Comparison of ENCODE assay signal across 20 cellular contexts in genomic region chr1:92728687-92729086, GRCh38. TPM values are rescaled to one million over a fixed set of nuclear protein-coding genes. Genes with fewer than 3 reads are reported as not detected.
DNase-seq lines count a peak whose midpoint lies in the region; ATAC-seq and TF ChIP-seq lines count a peak whose summit lies in the region.
"Had no signal": no experiment of that assay in that cellular context is flagged by ENCODE, and none has a peak within 500 bp of the region (broad histone marks: within the 10 kb centered on the region; RNA-seq: fewer than 3 reads in every experiment).

No MANE protein-coding gene starts in this region.

- no peak for TF ChIP-seq EP300 in ovary (IDR thresholded peaks at IDR 0.05)

- no TSS peak for BruUV-seq in PC-3 (replicated peaks; lab: Mats Ljungman, UMichigan)

- no peak for ATAC-seq in GM23338
- ATAC-seq in PC-3 = peak; percentile 45; the same call in 1 of the 2 replicates
- ATAC-seq in GM21786 (IDR thresholded peaks at IDR 0.05; ENCODE audit: unreplicated experiment) = no peak
- ATAC-seq: stimulated activated effector memory CD8-positive, alpha-beta T cell treated with anti-CD3 and anti-CD28 coated beads, Interleukin-12 subunit alpha, Interleukin-12 subunit beta, amount 100 ng/mL, for 72 hours had no signal

- no peaks in the 10 kb centered on the region for H3K79me2 ChIP-seq in GM23338 (replicated peaks; ENCODE audit: insufficient read depth)
- no peaks in the 10 kb centered on the region for H3K79me2 ChIP-seq in PC-3 (ENCODE audit: low read length)
- H3K79me2 ChIP-seq: parathyroid adenoma had no signal

- TF ChIP-seq CTCF in GM23338 (conservative IDR thresholded peaks at IDR 0.05; ENCODE audit: low read depth in 2 of 2) (no peak), PC-3 (conservative IDR thresholded peaks at IDR 0.05; ENCODE audit: low read depth, low read length) (no peak), ovary (IDR thresholded peaks at IDR 0.05) (no peak)

- no peak overlapping the region for H3K9ac ChIP-seq in PC-3 (ENCODE audit: low read length)
- H3K9ac ChIP-seq: KMS-11, parathyroid adenoma had no signal

- 0 out of 2 replicates have a peak overlapping the region, but pooled peaks have one; percentile 43 for H3K27ac Mint-ChIP-seq in GM23338
- H3K27ac Mint-ChIP-seq: activated naive CD8-positive, alpha-beta T cell; stimulated activated effector memory CD8-positive, alpha-beta T cell treated with anti-CD3 and anti-CD28 coated beads, Interleukin-12 subunit alpha, Interleukin-12 subunit beta, amount 100 ng/mL, for 72 hours had no signal

- DNase-seq in GM23338 (ENCODE audit: low spot score) = no peak
- peak; percentile 37 for DNase-seq in PC-3
- DNase-seq in fibroblast of peridontal ligament (ENCODE audit: extremely low read depth) = peak; percentile 34
- peak; percentile 15 for DNase-seq in skeletal muscle cell (ENCODE audit: low read depth)
- DNase-seq in ovary = no peak
- DNase-seq in activated effector memory CD4-positive, alpha-beta T cell treated with Interleukin-2 at 50 U/mL for 16 hours = no peak
- DNase-seq: activated T-cell treated with anti-CD3 and anti-CD28 coated beads, Interleukin-2, amount 50 U/mL, for 1 hour; effector CD4-positive, alpha-beta T cell; foreskin melanocyte; left ventricle myocardium inferior; NCI-H1436 treated with DMSO at 0.1 percent for 48 hours; NCI-H2227 treated with DMSO at 0.1 percent for 48 hours had no signal

- peaks cover 7% of the 10 kb centered on the region; the same call in 2 of the 3 replicates for H3K9me3 Mint-ChIP-seq in GM23338
- H3K9me3 Mint-ChIP-seq: stimulated activated effector memory CD8-positive, alpha-beta T cell treated with anti-CD3 and anti-CD28 coated beads, Interleukin-12 subunit alpha, Interleukin-12 subunit beta, amount 100 ng/mL, for 72 hours had no signal

- no peaks in the 10 kb centered on the region for H3K27me3 Mint-ChIP-seq in GM23338 (ENCODE audit: insufficient read depth, low read depth, poor library complexity)

- POLR2A ChIA-PET in PC-3 (lab: Charles Lee; ENCODE audit: unreplicated experiment) = no interaction called here

- H3K4me3 Mint-ChIP-seq in GM23338 = no peak overlapping the region
- H3K4me3 Mint-ChIP-seq: activated naive CD8-positive, alpha-beta T cell; stimulated activated effector memory CD8-positive, alpha-beta T cell treated with anti-CD3 and anti-CD28 coated beads, Interleukin-12 subunit alpha, Interleukin-12 subunit beta, amount 100 ng/mL, for 72 hours had no signal

- H3K4me1 Mint-ChIP-seq in GM23338 = peaks cover 16% of the 10 kb centered on the region
- H3K4me1 Mint-ChIP-seq: stimulated activated effector memory CD8-positive, alpha-beta T cell treated with anti-CD3 and anti-CD28 coated beads, Interleukin-12 subunit alpha, Interleukin-12 subunit beta, amount 100 ng/mL, for 72 hours had no signal

- no peak overlapping the region for H3K4me3 ChIP-seq in GM23338
- no peak overlapping the region for H3K4me3 ChIP-seq in PC-3 (ENCODE audit: low read length)
- no peak overlapping the region for H3K4me3 ChIP-seq in skeletal muscle cell (ENCODE audit: low read depth, low read length)
- no peak overlapping the region for H3K4me3 ChIP-seq in ovary
- H3K4me3 ChIP-seq: left ventricle myocardium inferior, SK-N-MC, tibial nerve had no signal

- WGBS in ovary, 3 donors = 91 to 96% (median 91%) methylated on average over 4 of the region's 4 CpGs

- H3K9me2 ChIP-seq in GM23338 (ENCODE audit: insufficient read depth) (no peaks in the 10 kb centered on the region), PC-3 (replicated peaks; ENCODE audit: low read length) (no peaks in the 10 kb centered on the region)

- H3K27me3 ChIP-seq in GM23338 (ENCODE audit: insufficient read depth) = no peaks in the 10 kb centered on the region
- H3K27me3 ChIP-seq in PC-3 (ENCODE audit: low read length) = no peaks in the 10 kb centered on the region
- H3K27me3 ChIP-seq in ovary = no peaks in the 10 kb centered on the region
- H3K27me3 ChIP-seq: tibial nerve had no signal

- CTCF ChIA-PET in PC-3 (lab: Charles Lee) = no interaction called here

- H3K36me3 ChIP-seq in GM23338 (ENCODE audit: insufficient read depth) (no peaks in the 10 kb centered on the region), PC-3 (ENCODE audit: low read depth, low read length) (no peaks in the 10 kb centered on the region), ovary (no peaks in the 10 kb centered on the region)

- intact Hi-C loops in PC-3 (cut with micrococcal nuclease) = no loop called here
- intact Hi-C loops in ovary (cut with DNase I) = no loop called here

- peaks cover 16% of the 10 kb centered on the region for H3K36me3 Mint-ChIP-seq in GM23338 (ENCODE audit: low read depth)
- H3K36me3 Mint-ChIP-seq: activated naive CD8-positive, alpha-beta T cell; stimulated activated effector memory CD8-positive, alpha-beta T cell treated with anti-CD3 and anti-CD28 coated beads, Interleukin-12 subunit alpha, Interleukin-12 subunit beta, amount 100 ng/mL, for 72 hours had no signal

- H3K27ac ChIP-seq in GM23338 (ENCODE audit: low read depth) = no peak overlapping the region
- H3K27ac ChIP-seq in PC-3 (ENCODE audit: low read length) = no peak overlapping the region
- no peak overlapping the region for H3K27ac ChIP-seq in ovary
- H3K27ac ChIP-seq: C4-2B, KMS-11, left ventricle myocardium inferior, parathyroid adenoma, SK-N-MC, tibial nerve had no signal

- H2AFZ ChIP-seq in GM23338 = no peak overlapping the region
- no peak overlapping the region for H2AFZ ChIP-seq in PC-3 (ENCODE audit: low read length)
- H2AFZ ChIP-seq: parathyroid adenoma had no signal

- TF ChIP-seq POLR2A in ovary (IDR thresholded peaks at IDR 0.05) = no peak

- no peaks in the 10 kb centered on the region for H3F3A ChIP-seq in GM23338 (replicated peaks; ENCODE audit: low read depth)
- no peaks in the 10 kb centered on the region for H3F3A ChIP-seq in PC-3 (ENCODE audit: low read length, unreplicated experiment)

- H3K4me2 ChIP-seq in GM23338 (no peak overlapping the region), PC-3 (ENCODE audit: low read length) (no peak overlapping the region)
- H3K4me2 ChIP-seq: KMS-11 had no signal

- H4K20me1 ChIP-seq in GM23338 (replicated peaks; ENCODE audit: insufficient read depth) = no peaks in the 10 kb centered on the region
- H4K20me1 ChIP-seq in PC-3 (ENCODE audit: low read length) = no peaks in the 10 kb centered on the region

- H3K9me3 ChIP-seq in PC-3 (ENCODE audit: low read length) (no peaks in the 10 kb centered on the region), ovary (no peaks in the 10 kb centered on the region)
- H3K9me3 ChIP-seq: left ventricle myocardium inferior, tibial nerve had no signal

- H3K4me1 ChIP-seq in GM23338 (ENCODE audit: insufficient read depth) = peaks cover 4% of the 10 kb centered on the region; the same call in 1 of the 2 replicates
- 0 out of 2 replicates have a peak, but pooled peaks cover 3% of the 10 kb centered on the region for H3K4me1 ChIP-seq in PC-3 (ENCODE audit: insufficient read depth, low read length)
- H3K4me1 ChIP-seq in ovary (ENCODE audit: insufficient read depth) = no peaks in the 10 kb centered on the region
- H3K4me1 ChIP-seq: left ventricle myocardium inferior, parathyroid adenoma, tibial nerve had no signal

TF ChIP-seq in GM23338, 12 proteins besides CTCF, POLR2A, EP300 and RAD21:
- TF ChIP-seq STAT1 (IDR thresholded peaks at IDR 0.05; ENCODE audit: unreplicated experiment) (no peak), EZH2 (IDR thresholded peaks at IDR 0.05; ENCODE audit: low read depth, unreplicated experiment) (no peak), POLR2AphosphoS5 (IDR thresholded peaks at IDR 0.05; ENCODE audit: low read depth) (no peak), NANOG (IDR thresholded peaks at IDR 0.05; ENCODE audit: borderline replicate concordance) (no peak)
- TF ChIP-seq, protein P1, sequence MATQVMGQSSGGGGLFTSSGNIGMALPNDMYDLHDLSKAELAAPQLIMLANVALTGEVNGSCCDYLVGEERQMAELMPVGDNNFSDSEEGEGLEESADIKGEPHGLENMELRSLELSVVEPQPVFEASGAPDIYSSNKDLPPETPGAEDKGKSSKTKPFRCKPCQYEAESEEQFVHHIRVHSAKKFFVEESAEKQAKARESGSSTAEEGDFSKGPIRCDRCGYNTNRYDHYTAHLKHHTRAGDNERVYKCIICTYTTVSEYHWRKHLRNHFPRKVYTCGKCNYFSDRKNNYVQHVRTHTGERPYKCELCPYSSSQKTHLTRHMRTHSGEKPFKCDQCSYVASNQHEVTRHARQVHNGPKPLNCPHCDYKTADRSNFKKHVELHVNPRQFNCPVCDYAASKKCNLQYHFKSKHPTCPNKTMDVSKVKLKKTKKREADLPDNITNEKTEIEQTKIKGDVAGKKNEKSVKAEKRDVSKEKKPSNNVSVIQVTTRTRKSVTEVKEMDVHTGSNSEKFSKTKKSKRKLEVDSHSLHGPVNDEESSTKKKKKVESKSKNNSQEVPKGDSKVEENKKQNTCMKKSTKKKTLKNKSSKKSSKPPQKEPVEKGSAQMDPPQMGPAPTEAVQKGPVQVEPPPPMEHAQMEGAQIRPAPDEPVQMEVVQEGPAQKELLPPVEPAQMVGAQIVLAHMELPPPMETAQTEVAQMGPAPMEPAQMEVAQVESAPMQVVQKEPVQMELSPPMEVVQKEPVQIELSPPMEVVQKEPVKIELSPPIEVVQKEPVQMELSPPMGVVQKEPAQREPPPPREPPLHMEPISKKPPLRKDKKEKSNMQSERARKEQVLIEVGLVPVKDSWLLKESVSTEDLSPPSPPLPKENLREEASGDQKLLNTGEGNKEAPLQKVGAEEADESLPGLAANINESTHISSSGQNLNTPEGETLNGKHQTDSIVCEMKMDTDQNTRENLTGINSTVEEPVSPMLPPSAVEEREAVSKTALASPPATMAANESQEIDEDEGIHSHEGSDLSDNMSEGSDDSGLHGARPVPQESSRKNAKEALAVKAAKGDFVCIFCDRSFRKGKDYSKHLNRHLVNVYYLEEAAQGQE (IDR thresholded peaks at IDR 0.05; ENCODE audit: unreplicated experiment) = no peak

RNA-seq across cellular contexts. Expression of gene EVI5, which starts 56.2 kb away (rescaled TPM):
- 6.5 and 15.6 TPM in 2 replicates for total RNA-seq in GM23338 (2014; rRNA removed; shearing (Covaris generic))
- polyA plus RNA-seq in GM23338 (2016; fragmentation: Nextera tagmentation; extraction: Ambion mirVana) (16.7 and 24.8 TPM in 2 replicates), ovary (10 to 100 TPM in 1 of 2 donors, 1 to 10 TPM in 1; 4.4 to 11.7 TPM)
- total RNA-seq in PC-3 (2014; rRNA removed) (38.2 and 65.5 TPM in 2 replicates), ovary (10 to 100 TPM; 14.8 to 36.7 (median 30.7) TPM)

Comparison
In these comparisons a context has a peak if more than half of its experiments do, and no peak if none do; other contexts are left out.
1. DNase-seq: peak in PC-3 (single experiment), fibroblast of peridontal ligament (single experiment) and skeletal muscle cell (single experiment); none in GM23338 (single experiment), ovary (0 of 5) and activated effector memory CD4-positive, alpha-beta T cell treated with Interleukin-2 at 50 U/mL for 16 hours (single experiment).